In genomic region chr11:6389921-6390717, GRCh38 we compare ENCODE assay signal across 8 cellular contexts. TPM values are rescaled to one million over a fixed set of nuclear protein-coding genes. Genes with fewer than 3 reads are reported as not detected.
A peak's percentile ranks its signal among the peaks of the same experiment; 100 is the strongest.
DNase-seq lines count a peak whose midpoint lies in the region; ATAC-seq and TF ChIP-seq lines count a peak whose summit lies in the region.

TSS of gene SMPD1 (plus strand) at chr11:6390474. CDS start at chr11:6390599, 125 bp downstream.

- H3K27me3 Mint-ChIP-seq in activated CD4-positive, alpha-beta T cell treated with anti-CD3 and anti-CD28 coated beads for 36 hours: no peaks in the 10 kb centered on the region
- H3K27me3 Mint-ChIP-seq in chondrocyte (ENCODE audit: low read depth): no peaks in the 10 kb centered on the region

- DNase-seq in AML-193 (lab: John Stamatoyannopoulos, UW) (peak; percentile 89), NCI-H446 (lab: John Stamatoyannopoulos, UW) (peak; percentile 91 to 92), chondrocyte (ENCODE audit: low spot score) (peak; percentile 92), kidney epithelial cell (ENCODE audit: low read depth) (peak; percentile 81)
- peak; percentile 97 for DNase-seq in activated CD4-positive, alpha-beta T cell treated with anti-CD3 and anti-CD28 coated beads for 36 hours
- DNase-seq in stimulated activated CD4-positive, alpha-beta T cell treated with anti-CD3 and anti-CD28 coated beads, Interleukin-15, amount 100 ng/mL, for 24 hours: peak; percentile 95

- H3K27me3 ChIP-seq in kidney epithelial cell (ENCODE audit: control insufficient read depth, insufficient read depth, low read length): no peaks in the 10 kb centered on the region

- peak within 1 kb of the TSS; percentile 62 for H3K4me3 ChIP-seq in kidney epithelial cell (ENCODE audit: low read depth, low read length)

- TF ChIP-seq CTCF in chondrocyte (IDR thresholded peaks at IDR 0.05) (no peak), kidney epithelial cell (IDR thresholded peaks at IDR 0.05; ENCODE audit: insufficient read depth, low read length, poor library complexity, severe bottlenecking) (no peak)

- no peaks in the 10 kb centered on the region for H3K36me3 ChIP-seq in kidney epithelial cell (ENCODE audit: control insufficient read depth, insufficient read depth, low read length)

- CTCF ChIA-PET in activated CD4-positive, alpha-beta T cell treated with anti-CD3 and anti-CD28 coated beads for 36 hours (lab: Charles Lee): interaction anchor here (0.6 to 6.1 kb wide), 11 partner anchors 11 to 91 kb away, joined by 3 to 47 read pairs (median 4); partner anchors contain the start of genes ARFIP2 and TIMM10B

- intact Hi-C loops in activated CD4-positive, alpha-beta T cell treated with anti-CD3 and anti-CD28 coated beads for 36 hours (cut with DNase I, micrococcal nuclease): loop anchor here (1.0 to 10.0 kb wide), 15 partner anchors 11 to 705 kb away; partner anchors contain the start of genes APBB1 (in 2 of the 2), ARFIP2 (in 2 of the 2), FHIP1B (in 2 of the 2) and MRPL17 (in 2 of the 2)

- H3K4me1 Mint-ChIP-seq in activated CD4-positive, alpha-beta T cell treated with anti-CD3 and anti-CD28 coated beads for 36 hours: peaks cover 55% of the 10 kb centered on the region
- peaks cover 28% of the 10 kb centered on the region for H3K4me1 Mint-ChIP-seq in chondrocyte (ENCODE audit: low read depth)

- peaks cover 10% of the 10 kb centered on the region for H3K36me3 Mint-ChIP-seq in activated CD4-positive, alpha-beta T cell treated with anti-CD3 and anti-CD28 coated beads for 36 hours (ENCODE audit: low read depth)
- peaks cover 3% of the 10 kb centered on the region for H3K36me3 Mint-ChIP-seq in chondrocyte (ENCODE audit: low read depth)

- H3K9me3 Mint-ChIP-seq in activated CD4-positive, alpha-beta T cell treated with anti-CD3 and anti-CD28 coated beads for 36 hours (ENCODE audit: low read depth): no peaks in the 10 kb centered on the region
- H3K9me3 Mint-ChIP-seq in chondrocyte (ENCODE audit: low read depth): no peaks in the 10 kb centered on the region

- POLR2A ChIA-PET in activated CD4-positive, alpha-beta T cell treated with anti-CD3 and anti-CD28 coated beads for 36 hours (lab: Charles Lee): interaction anchor here (0.6 to 2.3 kb wide), 8 partner anchors 10 to 1996 kb away, joined by 3 to 20 read pairs (median 6); partner anchors contain the start of genes APBB1, ARFIP2 and TIMM10B

- H3K4me3 Mint-ChIP-seq in activated CD4-positive, alpha-beta T cell treated with anti-CD3 and anti-CD28 coated beads for 36 hours: peak within 1 kb of the TSS; percentile 77
- peak within 1 kb of the TSS; percentile 85 for H3K4me3 Mint-ChIP-seq in chondrocyte (ENCODE audit: unreplicated experiment)

- peak; percentile 97 for ATAC-seq in GM19043 (IDR thresholded peaks at IDR 0.05; ENCODE audit: low read depth, unreplicated experiment)
- ATAC-seq in HG03354 (IDR thresholded peaks at IDR 0.05; ENCODE audit: poor library complexity, severe bottlenecking, unreplicated experiment): peak; percentile 97
- ATAC-seq in activated CD4-positive, alpha-beta T cell treated with anti-CD3 and anti-CD28 coated beads for 36 hours: peak; percentile 90

- peak within 1 kb of the TSS; percentile 93 for H3K27ac Mint-ChIP-seq in activated CD4-positive, alpha-beta T cell treated with anti-CD3 and anti-CD28 coated beads for 36 hours
- peak within 1 kb of the TSS; percentile 85 for H3K27ac Mint-ChIP-seq in chondrocyte (ENCODE audit: unreplicated experiment)

RNA-seq across cellular contexts. Expression of gene SMPD1, which starts in this region (rescaled TPM):
- total RNA-seq in activated CD4-positive, alpha-beta T cell treated with anti-CD3 and anti-CD28 coated beads for 36 hours: 10 to 100 TPM; 13.1 to 14.1 TPM
- total RNA-seq in chondrocyte (81.1 to 102 TPM (median 99.4 TPM) in 3 replicates), kidney epithelial cell (25.7 and 28.4 TPM in 2 replicates)

Comparison
In these comparisons a context has a peak if more than half of its experiments do, and no peak if none do; other contexts are left out.
1. Peak in every context shown above with its lines: DNase-seq, ATAC-seq and H3K4me3 ChIP-seq.